ENCODE assay signal across 1 cellular context in the genomic region with DNA sequence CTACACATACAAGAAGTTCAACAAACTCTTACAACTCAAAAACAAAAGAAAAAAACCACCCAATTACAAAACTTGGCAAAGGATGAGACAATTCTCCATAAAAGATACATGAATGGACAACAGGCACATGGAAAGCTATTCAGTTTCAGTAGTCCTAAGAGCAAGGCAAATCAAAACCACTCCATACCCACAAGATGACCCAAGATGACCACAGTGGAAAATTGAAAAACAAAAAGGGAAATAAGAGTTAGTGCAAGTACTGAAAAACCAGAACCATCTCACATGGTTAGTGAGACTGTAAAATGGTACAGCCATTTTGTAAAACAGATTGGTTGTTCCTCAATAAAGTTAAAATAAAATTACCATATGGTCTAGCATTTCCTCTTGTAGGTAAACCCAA.
TF ChIP-seq lines count a peak whose summit lies in the region.

No MANE protein-coding gene starts in this region.

TF ChIP-seq in GM23338, 12 proteins besides CTCF, POLR2A, EP300 and RAD21 (continued from another document):
- TF ChIP-seq, protein P1, sequence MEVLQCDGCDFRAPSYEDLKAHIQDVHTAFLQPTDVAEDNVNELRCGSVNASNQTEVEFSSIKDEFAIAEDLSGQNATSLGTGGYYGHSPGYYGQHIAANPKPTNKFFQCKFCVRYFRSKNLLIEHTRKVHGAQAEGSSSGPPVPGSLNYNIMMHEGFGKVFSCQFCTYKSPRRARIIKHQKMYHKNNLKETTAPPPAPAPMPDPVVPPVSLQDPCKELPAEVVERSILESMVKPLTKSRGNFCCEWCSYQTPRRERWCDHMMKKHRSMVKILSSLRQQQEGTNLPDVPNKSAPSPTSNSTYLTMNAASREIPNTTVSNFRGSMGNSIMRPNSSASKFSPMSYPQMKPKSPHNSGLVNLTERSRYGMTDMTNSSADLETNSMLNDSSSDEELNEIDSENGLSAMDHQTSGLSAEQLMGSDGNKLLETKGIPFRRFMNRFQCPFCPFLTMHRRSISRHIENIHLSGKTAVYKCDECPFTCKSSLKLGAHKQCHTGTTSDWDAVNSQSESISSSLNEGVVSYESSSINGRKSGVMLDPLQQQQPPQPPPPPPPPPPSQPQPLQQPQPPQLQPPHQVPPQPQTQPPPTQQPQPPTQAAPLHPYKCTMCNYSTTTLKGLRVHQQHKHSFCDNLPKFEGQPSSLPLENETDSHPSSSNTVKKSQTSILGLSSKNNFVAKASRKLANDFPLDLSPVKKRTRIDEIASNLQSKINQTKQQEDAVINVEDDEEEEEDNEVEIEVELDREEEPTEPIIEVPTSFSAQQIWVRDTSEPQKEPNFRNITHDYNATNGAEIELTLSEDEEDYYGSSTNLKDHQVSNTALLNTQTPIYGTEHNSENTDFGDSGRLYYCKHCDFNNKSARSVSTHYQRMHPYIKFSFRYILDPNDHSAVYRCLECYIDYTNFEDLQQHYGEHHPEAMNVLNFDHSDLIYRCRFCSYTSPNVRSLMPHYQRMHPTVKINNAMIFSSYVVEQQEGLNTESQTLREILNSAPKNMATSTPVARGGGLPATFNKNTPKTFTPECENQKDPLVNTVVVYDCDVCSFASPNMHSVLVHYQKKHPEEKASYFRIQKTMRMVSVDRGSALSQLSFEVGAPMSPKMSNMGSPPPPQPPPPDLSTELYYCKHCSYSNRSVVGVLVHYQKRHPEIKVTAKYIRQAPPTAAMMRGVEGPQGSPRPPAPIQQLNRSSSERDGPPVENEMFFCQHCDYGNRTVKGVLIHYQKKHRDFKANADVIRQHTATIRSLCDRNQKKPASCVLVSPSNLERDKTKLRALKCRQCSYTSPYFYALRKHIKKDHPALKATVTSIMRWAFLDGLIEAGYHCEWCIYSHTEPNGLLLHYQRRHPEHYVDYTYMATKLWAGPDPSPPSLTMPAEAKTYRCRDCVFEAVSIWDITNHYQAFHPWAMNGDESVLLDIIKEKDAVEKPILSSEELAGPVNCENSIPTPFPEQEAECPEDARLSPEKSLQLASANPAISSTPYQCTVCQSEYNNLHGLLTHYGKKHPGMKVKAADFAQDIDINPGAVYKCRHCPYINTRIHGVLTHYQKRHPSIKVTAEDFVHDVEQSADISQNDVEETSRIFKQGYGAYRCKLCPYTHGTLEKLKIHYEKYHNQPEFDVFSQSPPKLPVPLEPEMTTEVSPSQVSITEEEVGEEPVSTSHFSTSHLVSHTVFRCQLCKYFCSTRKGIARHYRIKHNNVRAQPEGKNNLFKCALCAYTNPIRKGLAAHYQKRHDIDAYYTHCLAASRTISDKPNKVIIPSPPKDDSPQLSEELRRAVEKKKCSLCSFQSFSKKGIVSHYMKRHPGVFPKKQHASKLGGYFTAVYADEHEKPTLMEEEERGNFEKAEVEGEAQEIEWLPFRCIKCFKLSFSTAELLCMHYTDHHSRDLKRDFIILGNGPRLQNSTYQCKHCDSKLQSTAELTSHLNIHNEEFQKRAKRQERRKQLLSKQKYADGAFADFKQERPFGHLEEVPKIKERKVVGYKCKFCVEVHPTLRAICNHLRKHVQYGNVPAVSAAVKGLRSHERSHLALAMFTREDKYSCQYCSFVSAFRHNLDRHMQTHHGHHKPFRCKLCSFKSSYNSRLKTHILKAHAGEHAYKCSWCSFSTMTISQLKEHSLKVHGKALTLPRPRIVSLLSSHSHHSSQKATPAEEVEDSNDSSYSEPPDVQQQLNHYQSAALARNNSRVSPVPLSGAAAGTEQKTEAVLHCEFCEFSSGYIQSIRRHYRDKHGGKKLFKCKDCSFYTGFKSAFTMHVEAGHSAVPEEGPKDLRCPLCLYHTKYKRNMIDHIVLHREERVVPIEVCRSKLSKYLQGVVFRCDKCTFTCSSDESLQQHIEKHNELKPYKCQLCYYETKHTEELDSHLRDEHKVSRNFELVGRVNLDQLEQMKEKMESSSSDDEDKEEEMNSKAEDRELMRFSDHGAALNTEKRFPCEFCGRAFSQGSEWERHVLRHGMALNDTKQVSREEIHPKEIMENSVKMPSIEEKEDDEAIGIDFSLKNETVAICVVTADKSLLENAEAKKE (CRISPR knock-in tag; IDR thresholded peaks at IDR 0.05), result no peak
- TF ChIP-seq JUNB (IDR thresholded peaks at IDR 0.05; ENCODE audit: unreplicated experiment), result no peak
TF ChIP-seq in GM23338: peak in this region for 0.
